ENCODE assay signal across 17 cellular contexts in genomic region chr2:239160226-239161143, GRCh38.
A peak's percentile ranks its signal among the peaks of the same experiment; 100 is the strongest.
DNase-seq lines count a peak whose midpoint lies in the region; ATAC-seq and TF ChIP-seq lines count a peak whose summit lies in the region.
"Had no signal": no experiment of that assay in that cellular context is flagged by ENCODE, and none has a peak within 500 bp of the region (broad histone marks: within the 10 kb centered on the region; RNA-seq: fewer than 3 reads in every experiment).

No MANE protein-coding gene starts in this region.

- H3K4me3 ChIP-seq in endodermal cell (ENCODE audit: low read length) = no peak overlapping the region
- no peak overlapping the region for H3K4me3 ChIP-seq in osteoblast (ENCODE audit: insufficient read depth, low read length)
- H3K4me3 ChIP-seq: esophagus squamous epithelium had no signal

- no peak overlapping the region for H3K4me2 ChIP-seq in osteoblast (ENCODE audit: insufficient read depth, low read length)

- no peaks in the 10 kb centered on the region for H3K27me3 Mint-ChIP-seq in endodermal cell (ENCODE audit: insufficient read depth)
- H3K27me3 Mint-ChIP-seq: brain had no signal

- H3K4me1 Mint-ChIP-seq in endodermal cell = no peaks in the 10 kb centered on the region

- WGBS in endodermal cell (ENCODE audit: insufficient coverage in 1 of 2, insufficient read length in 1 of 2), 2 experiments = 89 to 96% methylated on average over 13 to 32 of the region's 32 CpGs

- no peak for ATAC-seq in GM18909 (IDR thresholded peaks at IDR 0.05; ENCODE audit: poor library complexity, unreplicated experiment)

- H3K27me3 ChIP-seq in endodermal cell (ENCODE audit: control insufficient read depth, insufficient read depth, low read length, poor library complexity, severe bottlenecking) (no peaks in the 10 kb centered on the region), osteoblast (ENCODE audit: insufficient read depth, low read length) (no peaks in the 10 kb centered on the region)
- H3K27me3 ChIP-seq: esophagus squamous epithelium had no signal

- no peak for TF ChIP-seq CTCF in endodermal cell (conservative IDR thresholded peaks at IDR 0.05)
- no peak for TF ChIP-seq CTCF in osteoblast (IDR thresholded peaks at IDR 0.05; ENCODE audit: extremely low read depth, low read depth, low read length)

- H4K20me1 ChIP-seq in osteoblast (ENCODE audit: insufficient read depth, low read length) = no peaks in the 10 kb centered on the region

- H2AFZ ChIP-seq in osteoblast (ENCODE audit: low read length) = no peak overlapping the region

- H3K36me3 ChIP-seq in endodermal cell (ENCODE audit: control insufficient read depth, insufficient read depth, low read length) = no peaks in the 10 kb centered on the region
- no peaks in the 10 kb centered on the region for H3K36me3 ChIP-seq in osteoblast (ENCODE audit: insufficient read depth, low read length)
- H3K36me3 ChIP-seq: WERI-Rb-1 had no signal

- H3K9ac ChIP-seq in endodermal cell (ENCODE audit: extremely low read depth, low read length, poor library complexity, severe bottlenecking) = no peak overlapping the region

- H3K36me3 Mint-ChIP-seq in endodermal cell (ENCODE audit: low read depth) = peaks cover 38% of the 10 kb centered on the region

- H3K9me3 Mint-ChIP-seq in endodermal cell = no peaks in the 10 kb centered on the region
- H3K9me3 Mint-ChIP-seq: activated naive CD4-positive, alpha-beta T cell treated with anti-CD3 and anti-CD28 coated beads for 36 hours had no signal

- no peak overlapping the region for H3K27ac Mint-ChIP-seq in endodermal cell
- H3K27ac Mint-ChIP-seq: activated naive CD4-positive, alpha-beta T cell treated with anti-CD3 and anti-CD28 coated beads for 36 hours had no signal

- no peaks in the 10 kb centered on the region for H3K79me2 ChIP-seq in osteoblast (ENCODE audit: insufficient read depth, low read length)

- no peaks in the 10 kb centered on the region for H3K9me3 ChIP-seq in endodermal cell (ENCODE audit: control insufficient read depth, low read length)
- no peaks in the 10 kb centered on the region for H3K9me3 ChIP-seq in osteoblast (ENCODE audit: low read depth, low read length)
- H3K9me3 ChIP-seq: esophagus squamous epithelium had no signal

- DNase-seq in AG08396 (ENCODE audit: low spot score) = peak; percentile 37
- peak; percentile 3 for DNase-seq in EH (ENCODE audit: low read depth)
- peak; percentile 28 for DNase-seq in endodermal cell
- peak; percentile 51 for DNase-seq in osteoblast (ENCODE audit: insufficient read length, low spot score, missing footprints)
- DNase-seq in NCI-H524 (lab: John Stamatoyannopoulos, UW) = no peak
- no peak for DNase-seq in HPDE6-E6E7 (ENCODE audit: extremely low spot score)
- DNase-seq: activated naive CD4-positive, alpha-beta T cell treated with anti-CD3 and anti-CD28 coated beads for 36 hours; dermis blood vessel endothelial cell; esophagus squamous epithelium; kidney glomerular epithelial cell; NCI-H1694 treated with DMSO at 0.1 percent for 48 hours; NCI-H446 treated with DMSO at 0.1 percent for 48 hours; SHP77; stimulated activated CD4-positive, alpha-beta T cell treated with anti-CD3 and anti-CD28 coated beads, Interleukin-4, amount 100 ng/mL, for 24 hours; WERI-Rb-1 had no signal

- H3K27ac ChIP-seq in endodermal cell (ENCODE audit: low read depth, low read length) (no peak overlapping the region), osteoblast (ENCODE audit: low read depth, low read length) (no peak overlapping the region)
- H3K27ac ChIP-seq: esophagus squamous epithelium, WERI-Rb-1 had no signal

- H3K4me3 Mint-ChIP-seq in endodermal cell = no peak overlapping the region
- H3K4me3 Mint-ChIP-seq: activated naive CD4-positive, alpha-beta T cell treated with anti-CD3 and anti-CD28 coated beads for 36 hours; brain had no signal

- H3K4me1 ChIP-seq in endodermal cell (ENCODE audit: control insufficient read depth, insufficient read depth, low read length) = no peaks in the 10 kb centered on the region
- H3K4me1 ChIP-seq in osteoblast (ENCODE audit: insufficient read depth, low read length) = no peaks in the 10 kb centered on the region

Comparison
In these comparisons a context has a peak if more than half of its experiments do, and no peak if none do; other contexts are left out.
1. DNase-seq: peak in AG08396 (single experiment), EH (single experiment), endodermal cell (single experiment) and osteoblast (single experiment); none in NCI-H524 (0 of 2) and HPDE6-E6E7 (single experiment).